Comparison of ENCODE assay signal across 8 cellular contexts in genomic region chr18:35971661-35972196, GRCh38.
DNase-seq lines count a peak whose midpoint lies in the region; ATAC-seq and TF ChIP-seq lines count a peak whose summit lies in the region.

No MANE protein-coding gene starts in this region.

- peaks cover 30% of the 10 kb centered on the region for H3K36me3 Mint-ChIP-seq in activated CD4-positive, alpha-beta T cell treated with anti-CD3 and anti-CD28 coated beads, Interleukin-2, amount 10 ng/mL, durations not matched to agents 7 days and 5 days (ENCODE audit: low read depth)

- no peak overlapping the region for H2BK5ac ChIP-seq in mesenchymal stem cell (ENCODE audit: low read depth, low read length, poor library complexity, severe bottlenecking)

- H3K4me2 ChIP-seq in mesenchymal stem cell (ENCODE audit: low read length, poor library complexity, severe bottlenecking) = peak overlapping the region; percentile 49

- ATAC-seq in HG02678 (IDR thresholded peaks at IDR 0.05; ENCODE audit: unreplicated experiment) = peak; percentile 7

- H3K27ac ChIP-seq in mesenchymal stem cell (ENCODE audit: low read length, poor library complexity, severe bottlenecking) = no peak overlapping the region
- peak overlapping the region; percentile 85 for H3K27ac ChIP-seq in vagina

- H3K4me1 ChIP-seq in mesenchymal stem cell (ENCODE audit: control insufficient read depth, insufficient read depth, low read depth, low read length) (peaks cover 7% of the 10 kb centered on the region), vagina (peaks cover 27% of the 10 kb centered on the region)

- no peak overlapping the region for H2BK15ac ChIP-seq in mesenchymal stem cell (ENCODE audit: low read depth, poor library complexity, severe bottlenecking)

- WGBS in mesenchymal stem cell = 60% methylated on average over 12 of the region's 15 CpGs

- no peak overlapping the region for H4K91ac ChIP-seq in mesenchymal stem cell (ENCODE audit: low read length)

- no peak for TF ChIP-seq POLR2A in vagina (IDR thresholded peaks at IDR 0.05)

- peaks cover 12% of the 10 kb centered on the region for H3K79me1 ChIP-seq in mesenchymal stem cell (replicated peaks; ENCODE audit: low read length, poor library complexity, severe bottlenecking)

- no peak overlapping the region for H2BK120ac ChIP-seq in mesenchymal stem cell (ENCODE audit: low read depth, low read length)

- intact Hi-C loops in vagina (cut with DNase I) = no loop called here

- peak overlapping the region; percentile 92 for H3K27ac Mint-ChIP-seq in activated CD4-positive, alpha-beta T cell treated with anti-CD3 and anti-CD28 coated beads, Interleukin-2, amount 10 ng/mL, durations not matched to agents 7 days and 5 days

- H3K27me3 Mint-ChIP-seq in activated CD4-positive, alpha-beta T cell treated with anti-CD3 and anti-CD28 coated beads, Interleukin-2, amount 10 ng/mL, durations not matched to agents 7 days and 5 days = no peaks in the 10 kb centered on the region

- CTCF ChIA-PET in activated CD4-positive, alpha-beta T cell treated with anti-CD3 and anti-CD28 coated beads, Interleukin-2, amount 10 ng/mL, durations not matched to agents 7 days and 5 days (lab: Charles Lee) = interaction anchor here (0.6 to 1.3 kb wide), 2 partner anchors 10 to 23 kb away, joined by 3 to 5 read pairs; no protein-coding TSS in a partner anchor

- H3K4me3 ChIP-seq in choroid plexus epithelial cell (ENCODE audit: low read depth, low read length) = peak overlapping the region; percentile 95
- H3K4me3 ChIP-seq in mesenchymal stem cell (ENCODE audit: insufficient read depth in 1 of 2, low read depth in 1 of 2, low read length in 2 of 2) = peak overlapping the region; percentile 72 to 86
- H3K4me3 ChIP-seq in vagina = peak overlapping the region; percentile 67

- peak overlapping the region; percentile 92 for H3K4me3 Mint-ChIP-seq in activated CD4-positive, alpha-beta T cell treated with anti-CD3 and anti-CD28 coated beads, Interleukin-2, amount 10 ng/mL, durations not matched to agents 7 days and 5 days

- TF ChIP-seq CTCF in choroid plexus epithelial cell (conservative IDR thresholded peaks at IDR 0.05; ENCODE audit: low read depth, low read length) = no peak
- no peak for TF ChIP-seq CTCF in vagina (IDR thresholded peaks at IDR 0.05)

- H3K18ac ChIP-seq in mesenchymal stem cell (ENCODE audit: low read depth in 1 of 2, low read length in 2 of 2) = peak overlapping the region in 1 of 2 experiments; percentile 91

- DNase-seq in activated CD4-positive, alpha-beta T cell treated with anti-CD3 and anti-CD28 coated beads, Interleukin-2, amount 10 ng/mL, durations not matched to agents 7 days and 5 days = no peak
- no peak for DNase-seq in activated CD4-positive, alpha-beta T cell treated with anti-CD3 and anti-CD28 coated beads, Interleukin-2, amount 50 U/mL, for 1 hour
- DNase-seq in NCI-H526 (lab: John Stamatoyannopoulos, UW) (peak; percentile 41 to 43), choroid plexus epithelial cell (ENCODE audit: low read depth) (no peak), mesenchymal stem cell (no peak), vagina (ENCODE audit: extremely low spot score in 2 of 2) (no peak), LoVo (ENCODE audit: low spot score) (no peak)

- peak overlapping the region; percentile 1 for H4K8ac ChIP-seq in mesenchymal stem cell (ENCODE audit: low read length)

- POLR2A ChIA-PET in activated CD4-positive, alpha-beta T cell treated with anti-CD3 and anti-CD28 coated beads, Interleukin-2, amount 10 ng/mL, durations not matched to agents 7 days and 5 days (lab: Charles Lee) = no interaction called here

- no peak overlapping the region for H3K14ac ChIP-seq in mesenchymal stem cell (ENCODE audit: low read length in 2 of 2)

- H3K36me3 ChIP-seq in mesenchymal stem cell (ENCODE audit: control insufficient read depth in 1 of 2, insufficient read depth in 2 of 2, low read depth in 1 of 2, low read length in 2 of 2) (peaks cover 0 to 29% of the 10 kb centered on the region in 2 experiments), vagina (peaks cover 0 to 13% of the 10 kb centered on the region in 2 donors)

- H3K4me1 Mint-ChIP-seq in activated CD4-positive, alpha-beta T cell treated with anti-CD3 and anti-CD28 coated beads, Interleukin-2, amount 10 ng/mL, durations not matched to agents 7 days and 5 days = peaks cover 57% of the 10 kb centered on the region

- H3K9me3 ChIP-seq in mesenchymal stem cell (ENCODE audit: control insufficient read depth, low read length) (no peaks in the 10 kb centered on the region), vagina (no peaks in the 10 kb centered on the region)

- no peak overlapping the region for H3K4ac ChIP-seq in mesenchymal stem cell (ENCODE audit: low read depth in 1 of 2, low read length in 2 of 2)

- H3K27me3 ChIP-seq in mesenchymal stem cell (ENCODE audit: control insufficient read depth in 1 of 2, insufficient read depth in 1 of 2, low read length in 2 of 2) (no peaks in the 10 kb centered on the region), vagina (no peaks in the 10 kb centered on the region)

- H3K23ac ChIP-seq in mesenchymal stem cell (ENCODE audit: low read length in 2 of 2) = no peak overlapping the region

- H2BK12ac ChIP-seq in mesenchymal stem cell (ENCODE audit: low read length in 2 of 2) = no peak overlapping the region

- peak overlapping the region; percentile 7 for H2AFZ ChIP-seq in mesenchymal stem cell (ENCODE audit: low read depth, low read length)

- H2AK5ac ChIP-seq in mesenchymal stem cell (ENCODE audit: low read length, severe bottlenecking) = no peak overlapping the region

- H3K9ac ChIP-seq in mesenchymal stem cell (ENCODE audit: low read length) = peak overlapping the region; percentile 93

- no peaks in the 10 kb centered on the region for H3K9me3 Mint-ChIP-seq in activated CD4-positive, alpha-beta T cell treated with anti-CD3 and anti-CD28 coated beads, Interleukin-2, amount 10 ng/mL, durations not matched to agents 7 days and 5 days

Comparison
In these comparisons a context has a peak if more than half of its experiments do, and no peak if none do; other contexts are left out.
1. DNase-seq: peak in NCI-H526 (2 of 2); none in activated CD4-positive, alpha-beta T cell treated with anti-CD3 and anti-CD28 coated beads, Interleukin-2, amount 10 ng/mL, durations not matched to agents 7 days and 5 days (single experiment), activated CD4-positive, alpha-beta T cell treated with anti-CD3 and anti-CD28 coated beads, Interleukin-2, amount 50 U/mL, for 1 hour (single experiment), choroid plexus epithelial cell (single experiment), mesenchymal stem cell (single experiment), vagina (0 of 2) and LoVo (single experiment).
2. Peak in every context shown above with its lines, with median percentiles within 50 percentile points of each other: H3K4me3 ChIP-seq.